Comparison of ENCODE assay signal across 12 cellular contexts in the genomic region with DNA sequence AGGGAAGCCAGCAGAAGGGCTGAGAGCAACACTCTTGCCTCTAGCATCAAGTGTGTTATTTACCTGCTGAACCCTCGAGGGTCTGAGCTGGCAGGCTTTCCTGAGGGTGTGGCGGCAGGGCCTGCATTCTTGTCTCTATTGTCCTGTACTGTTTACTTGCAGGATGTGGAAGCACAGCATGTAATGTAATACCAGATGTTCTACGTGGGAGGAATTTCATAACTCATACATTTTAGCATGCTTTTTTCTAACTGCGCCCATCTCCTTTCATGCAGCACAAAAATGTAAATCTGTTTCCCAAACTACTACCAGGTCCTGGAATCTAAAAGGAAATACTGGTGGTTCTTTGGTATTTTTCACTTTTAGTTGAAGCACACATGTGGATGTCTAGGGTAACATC.
A peak's percentile ranks its signal among the peaks of the same experiment; 100 is the strongest.
DNase-seq lines count a peak whose midpoint lies in the region; ATAC-seq, FAIRE-seq and TF ChIP-seq lines count a peak whose summit lies in the region.
"Had no signal": no experiment of that assay in that cellular context is flagged by ENCODE, and none has a peak within 500 bp of the region (broad histone marks: within the 10 kb centered on the region; RNA-seq: fewer than 3 reads in every experiment).

No MANE protein-coding gene starts in this region.

- peaks cover 1% of the 10 kb centered on the region for H3K4me1 Mint-ChIP-seq in activated CD4-positive, alpha-beta T cell treated with anti-CD3 and anti-CD28 coated beads, Interleukin-2, amount 10 ng/mL, durations not matched to agents 24 days and 14 days

- H3K4me3 ChIP-seq in AG09309 (ENCODE audit: control insufficient read depth, low read depth, low read length) (no peak overlapping the region), MG63 (no peak overlapping the region), bronchial epithelial cell (ENCODE audit: low read depth, low read length) (no peak overlapping the region)
- H3K4me3 ChIP-seq: cardiac muscle cell had no signal

- H3K27me3 Mint-ChIP-seq in activated CD4-positive, alpha-beta T cell treated with anti-CD3 and anti-CD28 coated beads, Interleukin-2, amount 10 ng/mL, durations not matched to agents 24 days and 14 days, result no peaks in the 10 kb centered on the region
- H3K27me3 Mint-ChIP-seq: CD4-positive, alpha-beta T cell had no signal

- H3K36me3 Mint-ChIP-seq in activated CD4-positive, alpha-beta T cell treated with anti-CD3 and anti-CD28 coated beads, Interleukin-2, amount 10 ng/mL, durations not matched to agents 24 days and 14 days (ENCODE audit: low read depth), result peaks cover 26% of the 10 kb centered on the region

- no peak overlapping the region for H3K27ac Mint-ChIP-seq in activated CD4-positive, alpha-beta T cell treated with anti-CD3 and anti-CD28 coated beads, Interleukin-2, amount 10 ng/mL, durations not matched to agents 24 days and 14 days
- H3K27ac Mint-ChIP-seq: CD4-positive, alpha-beta T cell had no signal

- TF ChIP-seq CTCF in AG09309 (IDR thresholded peaks at IDR 0.05; ENCODE audit: control insufficient read depth, insufficient read depth, low read depth, low read length, missing control alignments), result no peak
- no peak for TF ChIP-seq CTCF in bronchial epithelial cell (IDR thresholded peaks at IDR 0.05; ENCODE audit: insufficient read depth, low read length, severe bottlenecking)

- H3K27me3 ChIP-seq in MG63 (no peaks in the 10 kb centered on the region), bronchial epithelial cell (ENCODE audit: control insufficient read depth, insufficient read depth, low read length) (no peaks in the 10 kb centered on the region)
- H3K27me3 ChIP-seq: cardiac muscle cell had no signal

- H3K9me3 Mint-ChIP-seq in activated CD4-positive, alpha-beta T cell treated with anti-CD3 and anti-CD28 coated beads, Interleukin-2, amount 10 ng/mL, durations not matched to agents 24 days and 14 days, result no peaks in the 10 kb centered on the region
- H3K9me3 Mint-ChIP-seq: CD4-positive, alpha-beta T cell had no signal

- H3K36me3 ChIP-seq in MG63 (peaks cover 11% of the 10 kb centered on the region), bronchial epithelial cell (ENCODE audit: control insufficient read depth, insufficient read depth, low read length) (peaks cover 2% of the 10 kb centered on the region)

- FAIRE-seq in bronchial epithelial cell (lab: Jason Lieb, UNC), result peak; percentile 43
- FAIRE-seq: islet of Langerhans had no signal

- intact Hi-C loops in activated CD4-positive, alpha-beta T cell treated with anti-CD3 and anti-CD28 coated beads, Interleukin-2, amount 10 ng/mL, durations not matched to agents 24 days and 14 days (cut with micrococcal nuclease), result no loop called here

- H3K4me3 Mint-ChIP-seq in activated CD4-positive, alpha-beta T cell treated with anti-CD3 and anti-CD28 coated beads, Interleukin-2, amount 10 ng/mL, durations not matched to agents 24 days and 14 days, result no peak overlapping the region
- H3K4me3 Mint-ChIP-seq: CD4-positive, alpha-beta T cell had no signal

- no peak for ATAC-seq in GM21786 (IDR thresholded peaks at IDR 0.05; ENCODE audit: unreplicated experiment)

- DNase-seq in AG09309 (ENCODE audit: low read depth) (peak; percentile 95), MG63 (peak; percentile 52), bronchial epithelial cell (ENCODE audit: low read depth) (peak; percentile 98), lung microvascular endothelial cell (ENCODE audit: low read depth in 2 of 2) (peak; percentile 48 to 91), C1 segment of cervical spinal cord (lab: John Stamatoyannopoulos, UW) (no peak)
- no peak for DNase-seq in activated CD4-positive, alpha-beta T cell treated with anti-CD3 and anti-CD28 coated beads, Interleukin-2, amount 10 ng/mL, durations not matched to agents 24 days and 14 days
- no peak for DNase-seq in stimulated activated CD4-positive, alpha-beta T cell treated with anti-CD3 and anti-CD28 coated beads, Interleukin-4, amount 100 ng/mL, for 4 hours
- DNase-seq: activated CD4-positive, alpha-beta T cell treated with anti-CD3 and anti-CD28 coated beads for 1 hour; CD4-positive, alpha-beta T cell had no signal

- no peaks in the 10 kb centered on the region for H3K9me3 ChIP-seq in MG63

Comparison
In these comparisons a context has a peak if more than half of its experiments do, and no peak if none do; other contexts are left out.
1. DNase-seq: peak in AG09309 (single experiment), MG63 (single experiment), bronchial epithelial cell (single experiment) and lung microvascular endothelial cell (2 of 2); none in activated CD4-positive, alpha-beta T cell treated with anti-CD3 and anti-CD28 coated beads, Interleukin-2, amount 10 ng/mL, durations not matched to agents 24 days and 14 days (single experiment), stimulated activated CD4-positive, alpha-beta T cell treated with anti-CD3 and anti-CD28 coated beads, Interleukin-4, amount 100 ng/mL, for 4 hours (0 of 2) and C1 segment of cervical spinal cord (0 of 14).